22 cellular contexts compared by ENCODE assay signal in genomic region chr7:38615665-38616064, GRCh38. TPM values are rescaled to one million over a fixed set of nuclear protein-coding genes. Genes with fewer than 3 reads are reported as not detected.
"Had no signal": no experiment of that assay in that cellular context is flagged by ENCODE, and none has a peak within 500 bp of the region (broad histone marks: within the 10 kb centered on the region; RNA-seq: fewer than 3 reads in every experiment).

No MANE protein-coding gene starts in this region.

- H3K27ac Mint-ChIP-seq: activated CD8-positive, alpha-beta memory T cell treated with anti-CD3 and anti-CD28 coated beads, Interleukin-2, amount 10 ng/mL, durations not matched to agents 7 days and 5 days; activated naive CD4-positive, alpha-beta T cell treated with anti-CD3 and anti-CD28 coated beads, Interleukin-2, amount 50 U/mL, for 24 hours; activated T-cell treated with anti-CD3 and anti-CD28 coated beads, Interleukin-2, amount 50 U/mL, for 24 hours; activated T-helper 1 cell treated with anti-CD3 and anti-CD28 coated beads, Interleukin-12 subunit alpha, Interleukin-12 subunit beta, Interleukin-2, Interleukin-4 antibody, amounts not matched to agents 30 ng/mL and 10 ng/mL and 1 ng/mL, durations not matched to agents 14 hours and 24 hours and 36 hours had no signal

- H3K4me1 Mint-ChIP-seq: activated CD8-positive, alpha-beta memory T cell treated with anti-CD3 and anti-CD28 coated beads, Interleukin-2, amount 10 ng/mL, durations not matched to agents 7 days and 5 days; activated naive CD4-positive, alpha-beta T cell treated with anti-CD3 and anti-CD28 coated beads, Interleukin-2, amount 50 U/mL, for 24 hours had no signal

- H3K36me3 Mint-ChIP-seq: activated CD8-positive, alpha-beta memory T cell treated with anti-CD3 and anti-CD28 coated beads, Interleukin-2, amount 10 ng/mL, durations not matched to agents 7 days and 5 days; activated naive CD4-positive, alpha-beta T cell treated with anti-CD3 and anti-CD28 coated beads, Interleukin-2, amount 50 U/mL, for 24 hours had no signal

- ATAC-seq: activated CD4-positive, CD25-positive, alpha-beta regulatory T cell treated with anti-CD3 and anti-CD28 coated beads, Interleukin-2, amount 50 U/mL, for 24 hours; activated CD8-positive, alpha-beta memory T cell treated with anti-CD3 and anti-CD28 coated beads, Interleukin-2, amount 10 ng/mL, durations not matched to agents 7 days and 5 days had no signal

- DNase-seq: activated CD4-positive, alpha-beta T cell treated with anti-CD3 and anti-CD28 coated beads for 4 hours; activated CD4-positive, alpha-beta T cell treated with anti-CD3 and anti-CD28 coated beads, Interleukin-2, amount 50 U/mL, for 4 hours; activated CD8-positive, alpha-beta memory T cell treated with anti-CD3 and anti-CD28 coated beads, Interleukin-2, amount 10 ng/mL, durations not matched to agents 7 days and 5 days; activated effector memory CD4-positive, alpha-beta T cell treated with Interleukin-2 at 50 U/mL for 16 hours; activated naive CD4-positive, alpha-beta T cell; activated T-cell treated with anti-CD3 and anti-CD28 coated beads, Interleukin-2, amount 50 U/mL, for 24 hours; aorta; MG63; MV-4-11; NCI-H1092 treated with DMSO at 0.1 percent for 48 hours; NCI-H1417 treated with DMSO at 0.1 percent for 48 hours; NCI-H1694; NCI-H2029; NCI-H2107; Peyer's patch; Right ventricle myocardium superior; SJCRH30; SK-N-SH; T-helper 1 cell had no signal

- H3K9me3 Mint-ChIP-seq: activated naive CD4-positive, alpha-beta T cell treated with anti-CD3 and anti-CD28 coated beads, Interleukin-2, amount 50 U/mL, for 24 hours; activated T-cell treated with anti-CD3 and anti-CD28 coated beads, Interleukin-2, amount 50 U/mL, for 24 hours; activated T-helper 1 cell treated with anti-CD3 and anti-CD28 coated beads, Interleukin-12 subunit alpha, Interleukin-12 subunit beta, Interleukin-2, Interleukin-4 antibody, amounts not matched to agents 30 ng/mL and 10 ng/mL and 1 ng/mL, durations not matched to agents 14 hours and 24 hours and 36 hours had no signal

- H3K4me3 Mint-ChIP-seq: activated CD8-positive, alpha-beta memory T cell treated with anti-CD3 and anti-CD28 coated beads, Interleukin-2, amount 10 ng/mL, durations not matched to agents 7 days and 5 days; activated naive CD4-positive, alpha-beta T cell treated with anti-CD3 and anti-CD28 coated beads, Interleukin-2, amount 50 U/mL, for 24 hours; activated T-cell treated with anti-CD3 and anti-CD28 coated beads, Interleukin-2, amount 50 U/mL, for 24 hours; activated T-helper 1 cell treated with anti-CD3 and anti-CD28 coated beads, Interleukin-12 subunit alpha, Interleukin-12 subunit beta, Interleukin-2, Interleukin-4 antibody, amounts not matched to agents 30 ng/mL and 10 ng/mL and 1 ng/mL, durations not matched to agents 14 hours and 24 hours and 36 hours had no signal

RNA-seq across cellular contexts. Expression of gene AMPH, which starts 15.5 kb away (rescaled TPM):
- total RNA-seq: activated CD8-positive, alpha-beta memory T cell treated with anti-CD3 and anti-CD28 coated beads, Interleukin-2, amount 10 ng/mL, durations not matched to agents 7 days and 5 days; activated T-helper 1 cell treated with anti-CD3 and anti-CD28 coated beads, Interleukin-12 subunit alpha, Interleukin-12 subunit beta, Interleukin-2, Interleukin-4 antibody, amounts not matched to agents 30 ng/mL and 10 ng/mL and 1 ng/mL, durations not matched to agents 14 hours and 24 hours and 36 hours; SJCRH30 had no signal
